In the genomic region with DNA sequence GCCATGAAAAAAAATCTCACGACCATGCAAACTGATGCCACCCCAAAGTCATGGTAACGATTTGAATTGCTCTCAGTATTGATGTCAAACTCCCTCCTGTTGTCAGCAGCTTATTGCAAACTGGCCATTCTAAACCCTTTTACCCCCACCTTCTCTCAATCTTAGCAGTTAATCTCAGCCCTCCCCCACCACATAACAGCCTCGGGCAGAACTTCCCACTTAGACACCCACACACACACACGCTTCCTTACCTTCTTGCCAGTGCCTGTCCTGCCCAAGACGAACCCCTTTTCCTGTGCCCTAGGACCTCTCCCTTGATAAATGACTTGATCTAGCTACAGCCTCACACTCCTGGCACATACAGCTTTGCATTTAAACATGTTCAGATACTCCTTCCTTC, we compare ENCODE assay signal across 21 cellular contexts.
"Had no signal": no experiment of that assay in that cellular context is flagged by ENCODE, and none has a peak within 500 bp of the region (broad histone marks: within the 10 kb centered on the region; RNA-seq: fewer than 3 reads in every experiment).

No MANE protein-coding gene starts in this region.

- H3K36me3 ChIP-seq: pancreas had no signal

- H3K4me3 Mint-ChIP-seq: activated B cell treated with CpG ODN at 0.5 μM for 24 hours; activated CD4-positive, alpha-beta T cell treated with anti-CD3 and anti-CD28 coated beads for 36 hours; activated naive CD8-positive, alpha-beta T cell treated with anti-CD3 and anti-CD28 coated beads for 36 hours; activated T-cell treated with anti-CD3 and anti-CD28 coated beads, Interleukin-2, amount 50 U/mL, for 24 hours; activated T-helper 17 cell treated with anti-CD3 and anti-CD28 coated beads, Interleukin-2, amount 50 U/mL, for 72 hours; central memory CD8-positive, alpha-beta T cell; memory B cell; nephron had no signal

- H3K9me3 ChIP-seq: esophagus muscularis mucosa, pancreas had no signal

- DNase-seq: activated B cell treated with CpG ODN at 0.5 μM for 24 hours; activated CD4-positive, alpha-beta T cell treated with anti-CD3 and anti-CD28 coated beads for 36 hours; activated CD4-positive, alpha-beta T cell treated with anti-CD3 and anti-CD28 coated beads, Interleukin-2, amount 50 U/mL, for 4 hours; activated CD8-positive, alpha-beta memory T cell treated with anti-CD3 and anti-CD28 coated beads for 24 hours; activated CD8-positive, alpha-beta memory T cell treated with anti-CD3 and anti-CD28 coated beads, Interleukin-2, amount 50 U/mL, for 4 hours; activated naive CD4-positive, alpha-beta T cell; activated naive CD8-positive, alpha-beta T cell treated with anti-CD3 and anti-CD28 coated beads for 36 hours; activated T-cell treated with anti-CD3 and anti-CD28 coated beads, Interleukin-2, amount 50 U/mL, for 24 hours; effector memory CD4-positive, alpha-beta T cell; glutamatergic neuron; hippocampal formation; pancreas; right cardiac atrium; stimulated activated CD4-positive, alpha-beta T cell treated with anti-CD3 and anti-CD28 coated beads, Interleukin-4, amount 100 ng/mL, for 4 hours; stimulated activated naive CD8-positive, alpha-beta T cell treated with anti-CD3 and anti-CD28 coated beads, Interleukin-15, Interleukin-2, amounts not matched to agents 100 U/mL and 50 U/mL, for 24 hours had no signal

- H3K27me3 Mint-ChIP-seq: activated B cell treated with CpG ODN at 0.5 μM for 24 hours; activated CD4-positive, alpha-beta T cell treated with anti-CD3 and anti-CD28 coated beads for 36 hours; activated naive CD8-positive, alpha-beta T cell treated with anti-CD3 and anti-CD28 coated beads for 36 hours; activated T-cell treated with anti-CD3 and anti-CD28 coated beads, Interleukin-2, amount 50 U/mL, for 24 hours; activated T-helper 17 cell treated with anti-CD3 and anti-CD28 coated beads, Interleukin-2, amount 50 U/mL, for 72 hours; central memory CD8-positive, alpha-beta T cell; memory B cell had no signal

- H3K4me1 ChIP-seq: pancreas, tibial nerve had no signal

- ATAC-seq: activated CD4-positive, alpha-beta T cell treated with anti-CD3 and anti-CD28 coated beads for 36 hours; activated T-helper 17 cell treated with anti-CD3 and anti-CD28 coated beads, Interleukin-2, amount 50 U/mL, for 72 hours; pancreas; right cardiac atrium; stimulated activated naive CD8-positive, alpha-beta T cell treated with anti-CD3 and anti-CD28 coated beads, Interleukin-15, Interleukin-2, amounts not matched to agents 100 U/mL and 50 U/mL, for 24 hours had no signal

- H3K9me3 Mint-ChIP-seq: activated B cell treated with CpG ODN at 0.5 μM for 24 hours; central memory CD8-positive, alpha-beta T cell had no signal

- H3K27me3 ChIP-seq: esophagus muscularis mucosa, pancreas, tibial nerve had no signal

- H3K4me1 Mint-ChIP-seq: central memory CD8-positive, alpha-beta T cell; nephron had no signal

- H3K27ac Mint-ChIP-seq: activated B cell treated with CpG ODN at 0.5 μM for 24 hours; activated CD4-positive, alpha-beta T cell treated with anti-CD3 and anti-CD28 coated beads for 36 hours; activated naive CD8-positive, alpha-beta T cell treated with anti-CD3 and anti-CD28 coated beads for 36 hours; activated T-cell treated with anti-CD3 and anti-CD28 coated beads, Interleukin-2, amount 50 U/mL, for 24 hours; activated T-helper 17 cell treated with anti-CD3 and anti-CD28 coated beads, Interleukin-2, amount 50 U/mL, for 72 hours; memory B cell had no signal

- H3K27ac ChIP-seq: esophagus muscularis mucosa, pancreas, tibial nerve had no signal

- H3K4me3 ChIP-seq: esophagus muscularis mucosa, pancreas, tibial nerve had no signal
